1 cellular context compared by ENCODE assay signal in the genomic region with DNA sequence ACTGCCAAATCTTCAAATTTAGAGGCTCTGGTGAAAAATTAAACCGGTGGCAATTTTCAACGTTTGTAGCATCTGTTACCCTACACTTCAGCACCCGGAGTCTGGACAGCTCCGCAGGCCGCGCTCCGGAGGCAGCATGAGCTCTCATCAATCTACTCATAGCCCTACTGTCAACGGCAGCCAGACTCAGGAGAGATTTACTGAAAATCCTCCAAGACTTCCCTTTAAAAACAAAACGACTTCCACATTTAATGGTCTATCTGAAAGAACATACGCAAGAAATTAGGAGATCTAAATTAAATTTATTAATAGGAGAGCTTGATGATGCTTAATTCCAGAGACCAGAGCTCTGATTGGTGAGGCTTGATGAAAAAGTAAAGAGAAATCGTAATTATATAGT.
A peak's percentile ranks its signal among the peaks of the same experiment; 100 is the strongest.
TF ChIP-seq lines count a peak whose summit lies in the region.

No MANE protein-coding gene starts in this region.

TF ChIP-seq in WTC11, 78 proteins besides CTCF, POLR2A, EP300 and RAD21 (continued from another document and continues in another):
- TF ChIP-seq, protein P1, sequence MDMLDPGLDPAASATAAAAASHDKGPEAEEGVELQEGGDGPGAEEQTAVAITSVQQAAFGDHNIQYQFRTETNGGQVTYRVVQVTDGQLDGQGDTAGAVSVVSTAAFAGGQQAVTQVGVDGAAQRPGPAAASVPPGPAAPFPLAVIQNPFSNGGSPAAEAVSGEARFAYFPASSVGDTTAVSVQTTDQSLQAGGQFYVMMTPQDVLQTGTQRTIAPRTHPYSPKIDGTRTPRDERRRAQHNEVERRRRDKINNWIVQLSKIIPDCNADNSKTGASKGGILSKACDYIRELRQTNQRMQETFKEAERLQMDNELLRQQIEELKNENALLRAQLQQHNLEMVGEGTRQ (CRISPR knock-in tag; IDR thresholded peaks at IDR 0.05) = no peak
- TF ChIP-seq, protein P2, sequence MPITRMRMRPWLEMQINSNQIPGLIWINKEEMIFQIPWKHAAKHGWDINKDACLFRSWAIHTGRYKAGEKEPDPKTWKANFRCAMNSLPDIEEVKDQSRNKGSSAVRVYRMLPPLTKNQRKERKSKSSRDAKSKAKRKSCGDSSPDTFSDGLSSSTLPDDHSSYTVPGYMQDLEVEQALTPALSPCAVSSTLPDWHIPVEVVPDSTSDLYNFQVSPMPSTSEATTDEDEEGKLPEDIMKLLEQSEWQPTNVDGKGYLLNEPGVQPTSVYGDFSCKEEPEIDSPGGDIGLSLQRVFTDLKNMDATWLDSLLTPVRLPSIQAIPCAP (CRISPR knock-in tag; IDR thresholded peaks at IDR 0.05) = no peak
- no peak for TF ChIP-seq ZNF121 (CRISPR knock-in tag; IDR thresholded peaks at IDR 0.05)
- peak; percentile 52; the same call in 1 of the 2 replicates for TF ChIP-seq TEAD1 (CRISPR knock-in tag; IDR thresholded peaks at IDR 0.05)
- no peak for TF ChIP-seq GRHL2 (CRISPR knock-in tag; IDR thresholded peaks at IDR 0.05; ENCODE audit: insufficient replicate concordance, severe bottlenecking)
- TF ChIP-seq, protein P3, sequence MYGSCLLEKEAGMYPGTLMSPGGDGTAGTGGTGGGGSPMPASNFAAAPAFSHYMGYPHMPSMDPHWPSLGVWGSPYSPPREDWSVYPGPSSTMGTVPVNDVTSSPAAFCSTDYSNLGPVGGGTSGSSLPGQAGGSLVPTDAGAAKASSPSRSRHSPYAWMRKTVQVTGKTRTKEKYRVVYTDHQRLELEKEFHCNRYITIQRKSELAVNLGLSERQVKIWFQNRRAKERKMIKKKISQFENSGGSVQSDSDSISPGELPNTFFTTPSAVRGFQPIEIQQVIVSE (CRISPR knock-in tag; IDR thresholded peaks at IDR 0.05; ENCODE audit: borderline replicate concordance) = no peak
- TF ChIP-seq, protein P4, sequence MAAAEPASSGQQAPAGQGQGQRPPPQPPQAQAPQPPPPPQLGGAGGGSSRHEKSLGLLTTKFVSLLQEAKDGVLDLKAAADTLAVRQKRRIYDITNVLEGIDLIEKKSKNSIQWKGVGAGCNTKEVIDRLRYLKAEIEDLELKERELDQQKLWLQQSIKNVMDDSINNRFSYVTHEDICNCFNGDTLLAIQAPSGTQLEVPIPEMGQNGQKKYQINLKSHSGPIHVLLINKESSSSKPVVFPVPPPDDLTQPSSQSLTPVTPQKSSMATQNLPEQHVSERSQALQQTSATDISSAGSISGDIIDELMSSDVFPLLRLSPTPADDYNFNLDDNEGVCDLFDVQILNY (CRISPR knock-in tag; IDR thresholded peaks at IDR 0.05) = no peak
- no peak for TF ChIP-seq NFATC4 (CRISPR knock-in tag; IDR thresholded peaks at IDR 0.05)
- TF ChIP-seq FOXK1 (CRISPR knock-in tag; IDR thresholded peaks at IDR 0.05) = 0 out of 2 replicates have a peak, but pooled peaks have one; percentile 40
- TF ChIP-seq, protein P5, sequence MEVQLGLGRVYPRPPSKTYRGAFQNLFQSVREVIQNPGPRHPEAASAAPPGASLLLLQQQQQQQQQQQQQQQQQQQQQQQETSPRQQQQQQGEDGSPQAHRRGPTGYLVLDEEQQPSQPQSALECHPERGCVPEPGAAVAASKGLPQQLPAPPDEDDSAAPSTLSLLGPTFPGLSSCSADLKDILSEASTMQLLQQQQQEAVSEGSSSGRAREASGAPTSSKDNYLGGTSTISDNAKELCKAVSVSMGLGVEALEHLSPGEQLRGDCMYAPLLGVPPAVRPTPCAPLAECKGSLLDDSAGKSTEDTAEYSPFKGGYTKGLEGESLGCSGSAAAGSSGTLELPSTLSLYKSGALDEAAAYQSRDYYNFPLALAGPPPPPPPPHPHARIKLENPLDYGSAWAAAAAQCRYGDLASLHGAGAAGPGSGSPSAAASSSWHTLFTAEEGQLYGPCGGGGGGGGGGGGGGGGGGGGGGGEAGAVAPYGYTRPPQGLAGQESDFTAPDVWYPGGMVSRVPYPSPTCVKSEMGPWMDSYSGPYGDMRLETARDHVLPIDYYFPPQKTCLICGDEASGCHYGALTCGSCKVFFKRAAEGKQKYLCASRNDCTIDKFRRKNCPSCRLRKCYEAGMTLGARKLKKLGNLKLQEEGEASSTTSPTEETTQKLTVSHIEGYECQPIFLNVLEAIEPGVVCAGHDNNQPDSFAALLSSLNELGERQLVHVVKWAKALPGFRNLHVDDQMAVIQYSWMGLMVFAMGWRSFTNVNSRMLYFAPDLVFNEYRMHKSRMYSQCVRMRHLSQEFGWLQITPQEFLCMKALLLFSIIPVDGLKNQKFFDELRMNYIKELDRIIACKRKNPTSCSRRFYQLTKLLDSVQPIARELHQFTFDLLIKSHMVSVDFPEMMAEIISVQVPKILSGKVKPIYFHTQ (CRISPR knock-in tag; IDR thresholded peaks at IDR 0.05) = no peak
- TF ChIP-seq ESRRA (CRISPR knock-in tag; IDR thresholded peaks at IDR 0.05; ENCODE audit: borderline replicate concordance) = no peak
- TF ChIP-seq EMX1 (CRISPR knock-in tag; IDR thresholded peaks at IDR 0.05) = no peak
- TF ChIP-seq, protein P6, sequence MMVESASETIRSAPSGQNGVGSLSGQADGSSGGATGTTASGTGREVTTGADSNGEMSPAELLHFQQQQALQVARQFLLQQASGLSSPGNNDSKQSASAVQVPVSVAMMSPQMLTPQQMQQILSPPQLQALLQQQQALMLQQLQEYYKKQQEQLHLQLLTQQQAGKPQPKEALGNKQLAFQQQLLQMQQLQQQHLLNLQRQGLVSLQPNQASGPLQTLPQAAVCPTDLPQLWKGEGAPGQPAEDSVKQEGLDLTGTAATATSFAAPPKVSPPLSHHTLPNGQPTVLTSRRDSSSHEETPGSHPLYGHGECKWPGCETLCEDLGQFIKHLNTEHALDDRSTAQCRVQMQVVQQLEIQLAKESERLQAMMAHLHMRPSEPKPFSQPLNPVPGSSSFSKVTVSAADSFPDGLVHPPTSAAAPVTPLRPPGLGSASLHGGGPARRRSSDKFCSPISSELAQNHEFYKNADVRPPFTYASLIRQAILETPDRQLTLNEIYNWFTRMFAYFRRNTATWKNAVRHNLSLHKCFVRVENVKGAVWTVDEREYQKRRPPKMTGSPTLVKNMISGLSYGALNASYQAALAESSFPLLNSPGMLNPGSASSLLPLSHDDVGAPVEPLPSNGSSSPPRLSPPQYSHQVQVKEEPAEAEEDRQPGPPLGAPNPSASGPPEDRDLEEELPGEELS (CRISPR knock-in tag; IDR thresholded peaks at IDR 0.05) = 0 out of 2 replicates have a peak, but pooled peaks have one; percentile 48
- TF ChIP-seq ELF4 (CRISPR knock-in tag; IDR thresholded peaks at IDR 0.05; ENCODE audit: low read depth) = no peak
- TF ChIP-seq, protein P7, sequence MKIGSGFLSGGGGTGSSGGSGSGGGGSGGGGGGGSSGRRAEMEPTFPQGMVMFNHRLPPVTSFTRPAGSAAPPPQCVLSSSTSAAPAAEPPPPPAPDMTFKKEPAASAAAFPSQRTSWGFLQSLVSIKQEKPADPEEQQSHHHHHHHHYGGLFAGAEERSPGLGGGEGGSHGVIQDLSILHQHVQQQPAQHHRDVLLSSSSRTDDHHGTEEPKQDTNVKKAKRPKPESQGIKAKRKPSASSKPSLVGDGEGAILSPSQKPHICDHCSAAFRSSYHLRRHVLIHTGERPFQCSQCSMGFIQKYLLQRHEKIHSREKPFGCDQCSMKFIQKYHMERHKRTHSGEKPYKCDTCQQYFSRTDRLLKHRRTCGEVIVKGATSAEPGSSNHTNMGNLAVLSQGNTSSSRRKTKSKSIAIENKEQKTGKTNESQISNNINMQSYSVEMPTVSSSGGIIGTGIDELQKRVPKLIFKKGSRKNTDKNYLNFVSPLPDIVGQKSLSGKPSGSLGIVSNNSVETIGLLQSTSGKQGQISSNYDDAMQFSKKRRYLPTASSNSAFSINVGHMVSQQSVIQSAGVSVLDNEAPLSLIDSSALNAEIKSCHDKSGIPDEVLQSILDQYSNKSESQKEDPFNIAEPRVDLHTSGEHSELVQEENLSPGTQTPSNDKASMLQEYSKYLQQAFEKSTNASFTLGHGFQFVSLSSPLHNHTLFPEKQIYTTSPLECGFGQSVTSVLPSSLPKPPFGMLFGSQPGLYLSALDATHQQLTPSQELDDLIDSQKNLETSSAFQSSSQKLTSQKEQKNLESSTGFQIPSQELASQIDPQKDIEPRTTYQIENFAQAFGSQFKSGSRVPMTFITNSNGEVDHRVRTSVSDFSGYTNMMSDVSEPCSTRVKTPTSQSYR (CRISPR knock-in tag; IDR thresholded peaks at IDR 0.05) = no peak
- TF ChIP-seq ZNF671 (CRISPR knock-in tag; IDR thresholded peaks at IDR 0.05) = no peak
- TF ChIP-seq MXD4 (CRISPR knock-in tag; IDR thresholded peaks at IDR 0.05; ENCODE audit: borderline replicate concordance) = no peak
- TF ChIP-seq, protein P8, sequence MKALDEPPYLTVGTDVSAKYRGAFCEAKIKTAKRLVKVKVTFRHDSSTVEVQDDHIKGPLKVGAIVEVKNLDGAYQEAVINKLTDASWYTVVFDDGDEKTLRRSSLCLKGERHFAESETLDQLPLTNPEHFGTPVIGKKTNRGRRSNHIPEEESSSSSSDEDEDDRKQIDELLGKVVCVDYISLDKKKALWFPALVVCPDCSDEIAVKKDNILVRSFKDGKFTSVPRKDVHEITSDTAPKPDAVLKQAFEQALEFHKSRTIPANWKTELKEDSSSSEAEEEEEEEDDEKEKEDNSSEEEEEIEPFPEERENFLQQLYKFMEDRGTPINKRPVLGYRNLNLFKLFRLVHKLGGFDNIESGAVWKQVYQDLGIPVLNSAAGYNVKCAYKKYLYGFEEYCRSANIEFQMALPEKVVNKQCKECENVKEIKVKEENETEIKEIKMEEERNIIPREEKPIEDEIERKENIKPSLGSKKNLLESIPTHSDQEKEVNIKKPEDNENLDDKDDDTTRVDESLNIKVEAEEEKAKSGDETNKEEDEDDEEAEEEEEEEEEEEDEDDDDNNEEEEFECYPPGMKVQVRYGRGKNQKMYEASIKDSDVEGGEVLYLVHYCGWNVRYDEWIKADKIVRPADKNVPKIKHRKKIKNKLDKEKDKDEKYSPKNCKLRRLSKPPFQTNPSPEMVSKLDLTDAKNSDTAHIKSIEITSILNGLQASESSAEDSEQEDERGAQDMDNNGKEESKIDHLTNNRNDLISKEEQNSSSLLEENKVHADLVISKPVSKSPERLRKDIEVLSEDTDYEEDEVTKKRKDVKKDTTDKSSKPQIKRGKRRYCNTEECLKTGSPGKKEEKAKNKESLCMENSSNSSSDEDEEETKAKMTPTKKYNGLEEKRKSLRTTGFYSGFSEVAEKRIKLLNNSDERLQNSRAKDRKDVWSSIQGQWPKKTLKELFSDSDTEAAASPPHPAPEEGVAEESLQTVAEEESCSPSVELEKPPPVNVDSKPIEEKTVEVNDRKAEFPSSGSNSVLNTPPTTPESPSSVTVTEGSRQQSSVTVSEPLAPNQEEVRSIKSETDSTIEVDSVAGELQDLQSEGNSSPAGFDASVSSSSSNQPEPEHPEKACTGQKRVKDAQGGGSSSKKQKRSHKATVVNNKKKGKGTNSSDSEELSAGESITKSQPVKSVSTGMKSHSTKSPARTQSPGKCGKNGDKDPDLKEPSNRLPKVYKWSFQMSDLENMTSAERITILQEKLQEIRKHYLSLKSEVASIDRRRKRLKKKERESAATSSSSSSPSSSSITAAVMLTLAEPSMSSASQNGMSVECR (CRISPR knock-in tag; IDR thresholded peaks at IDR 0.05; ENCODE audit: borderline replicate concordance) = 0 out of 2 replicates have a peak, but pooled peaks have one; percentile 64
- no peak for TF ChIP-seq RELA (CRISPR knock-in tag; IDR thresholded peaks at IDR 0.05; ENCODE audit: borderline replicate concordance)
- TF ChIP-seq, protein P9, sequence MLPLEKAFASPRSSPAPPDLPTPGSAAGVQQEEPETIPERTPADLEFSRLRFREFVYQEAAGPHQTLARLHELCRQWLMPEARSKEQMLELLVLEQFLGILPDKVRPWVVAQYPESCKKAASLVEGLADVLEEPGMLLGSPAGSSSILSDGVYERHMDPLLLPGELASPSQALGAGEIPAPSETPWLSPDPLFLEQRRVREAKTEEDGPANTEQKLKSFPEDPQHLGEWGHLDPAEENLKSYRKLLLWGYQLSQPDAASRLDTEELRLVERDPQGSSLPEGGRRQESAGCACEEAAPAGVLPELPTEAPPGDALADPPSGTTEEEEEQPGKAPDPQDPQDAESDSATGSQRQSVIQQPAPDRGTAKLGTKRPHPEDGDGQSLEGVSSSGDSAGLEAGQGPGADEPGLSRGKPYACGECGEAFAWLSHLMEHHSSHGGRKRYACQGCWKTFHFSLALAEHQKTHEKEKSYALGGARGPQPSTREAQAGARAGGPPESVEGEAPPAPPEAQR (CRISPR knock-in tag; IDR thresholded peaks at IDR 0.05) = no peak
- no peak for TF ChIP-seq ZNF232 (CRISPR knock-in tag; IDR thresholded peaks at IDR 0.05)
- TF ChIP-seq, protein P10, sequence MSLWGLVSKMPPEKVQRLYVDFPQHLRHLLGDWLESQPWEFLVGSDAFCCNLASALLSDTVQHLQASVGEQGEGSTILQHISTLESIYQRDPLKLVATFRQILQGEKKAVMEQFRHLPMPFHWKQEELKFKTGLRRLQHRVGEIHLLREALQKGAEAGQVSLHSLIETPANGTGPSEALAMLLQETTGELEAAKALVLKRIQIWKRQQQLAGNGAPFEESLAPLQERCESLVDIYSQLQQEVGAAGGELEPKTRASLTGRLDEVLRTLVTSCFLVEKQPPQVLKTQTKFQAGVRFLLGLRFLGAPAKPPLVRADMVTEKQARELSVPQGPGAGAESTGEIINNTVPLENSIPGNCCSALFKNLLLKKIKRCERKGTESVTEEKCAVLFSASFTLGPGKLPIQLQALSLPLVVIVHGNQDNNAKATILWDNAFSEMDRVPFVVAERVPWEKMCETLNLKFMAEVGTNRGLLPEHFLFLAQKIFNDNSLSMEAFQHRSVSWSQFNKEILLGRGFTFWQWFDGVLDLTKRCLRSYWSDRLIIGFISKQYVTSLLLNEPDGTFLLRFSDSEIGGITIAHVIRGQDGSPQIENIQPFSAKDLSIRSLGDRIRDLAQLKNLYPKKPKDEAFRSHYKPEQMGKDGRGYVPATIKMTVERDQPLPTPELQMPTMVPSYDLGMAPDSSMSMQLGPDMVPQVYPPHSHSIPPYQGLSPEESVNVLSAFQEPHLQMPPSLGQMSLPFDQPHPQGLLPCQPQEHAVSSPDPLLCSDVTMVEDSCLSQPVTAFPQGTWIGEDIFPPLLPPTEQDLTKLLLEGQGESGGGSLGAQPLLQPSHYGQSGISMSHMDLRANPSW (CRISPR knock-in tag; conservative IDR thresholded peaks at IDR 0.05; ENCODE audit: low read depth) = no peak
- TF ChIP-seq, protein P11, sequence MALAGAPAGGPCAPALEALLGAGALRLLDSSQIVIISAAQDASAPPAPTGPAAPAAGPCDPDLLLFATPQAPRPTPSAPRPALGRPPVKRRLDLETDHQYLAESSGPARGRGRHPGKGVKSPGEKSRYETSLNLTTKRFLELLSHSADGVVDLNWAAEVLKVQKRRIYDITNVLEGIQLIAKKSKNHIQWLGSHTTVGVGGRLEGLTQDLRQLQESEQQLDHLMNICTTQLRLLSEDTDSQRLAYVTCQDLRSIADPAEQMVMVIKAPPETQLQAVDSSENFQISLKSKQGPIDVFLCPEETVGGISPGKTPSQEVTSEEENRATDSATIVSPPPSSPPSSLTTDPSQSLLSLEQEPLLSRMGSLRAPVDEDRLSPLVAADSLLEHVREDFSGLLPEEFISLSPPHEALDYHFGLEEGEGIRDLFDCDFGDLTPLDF (CRISPR knock-in tag; IDR thresholded peaks at IDR 0.05) = no peak
- no peak for TF ChIP-seq ZBTB21 (CRISPR knock-in tag; IDR thresholded peaks at IDR 0.05; ENCODE audit: borderline replicate concordance)
- TF ChIP-seq JUN (CRISPR knock-in tag; IDR thresholded peaks at IDR 0.05) = peak; percentile 58; the same call in 1 of the 2 replicates
- TF ChIP-seq NR1H2 (CRISPR knock-in tag; IDR thresholded peaks at IDR 0.05) = no peak
- TF ChIP-seq, protein P12, sequence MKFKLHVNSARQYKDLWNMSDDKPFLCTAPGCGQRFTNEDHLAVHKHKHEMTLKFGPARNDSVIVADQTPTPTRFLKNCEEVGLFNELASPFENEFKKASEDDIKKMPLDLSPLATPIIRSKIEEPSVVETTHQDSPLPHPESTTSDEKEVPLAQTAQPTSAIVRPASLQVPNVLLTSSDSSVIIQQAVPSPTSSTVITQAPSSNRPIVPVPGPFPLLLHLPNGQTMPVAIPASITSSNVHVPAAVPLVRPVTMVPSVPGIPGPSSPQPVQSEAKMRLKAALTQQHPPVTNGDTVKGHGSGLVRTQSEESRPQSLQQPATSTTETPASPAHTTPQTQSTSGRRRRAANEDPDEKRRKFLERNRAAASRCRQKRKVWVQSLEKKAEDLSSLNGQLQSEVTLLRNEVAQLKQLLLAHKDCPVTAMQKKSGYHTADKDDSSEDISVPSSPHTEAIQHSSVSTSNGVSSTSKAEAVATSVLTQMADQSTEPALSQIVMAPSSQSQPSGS (CRISPR knock-in tag; IDR thresholded peaks at IDR 0.05; ENCODE audit: borderline replicate concordance, low read depth) = no peak
- no peak for TF ChIP-seq SMAD4 (CRISPR knock-in tag; IDR thresholded peaks at IDR 0.05)
- no peak for TF ChIP-seq CREB1 (CRISPR knock-in tag; IDR thresholded peaks at IDR 0.05)
